In the genomic region with DNA sequence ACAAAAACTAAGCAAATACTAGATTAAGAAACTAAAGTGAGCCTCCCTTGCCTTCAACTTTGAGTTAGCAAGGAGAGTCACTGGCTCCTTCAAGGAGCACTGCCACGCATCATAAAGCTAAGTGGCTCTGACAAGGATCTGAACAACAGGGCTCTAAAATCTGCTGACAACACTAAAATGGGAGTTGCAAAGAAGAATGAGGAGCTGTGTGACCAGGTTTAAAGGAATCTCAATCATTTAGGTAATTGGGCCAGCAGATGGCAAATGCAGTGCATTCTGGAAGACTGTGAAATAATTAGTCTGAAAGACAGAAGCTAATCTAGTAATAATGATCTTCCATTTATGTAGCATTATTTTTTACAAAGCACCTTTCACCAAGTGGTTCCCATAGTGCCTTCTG, we compare ENCODE assay signal across 19 cellular contexts.
DNase-seq lines count a peak whose midpoint lies in the region; ATAC-seq, FAIRE-seq and TF ChIP-seq lines count a peak whose summit lies in the region.
"Had no signal": no experiment of that assay in that cellular context is flagged by ENCODE, and none has a peak within 500 bp of the region (broad histone marks: within the 10 kb centered on the region; RNA-seq: fewer than 3 reads in every experiment).

No MANE protein-coding gene starts in this region.

- H3K79me2 ChIP-seq in GM23248 (ENCODE audit: insufficient read depth) (no peaks in the 10 kb centered on the region), keratinocyte (ENCODE audit: control insufficient read depth, insufficient read depth, low read length) (no peaks in the 10 kb centered on the region)

- H3K9me3 ChIP-seq in GM23248 (ENCODE audit: low read depth) (no peaks in the 10 kb centered on the region), keratinocyte (ENCODE audit: control insufficient read depth, low read depth, low read length) (peaks cover 2% of the 10 kb centered on the region)
- H3K9me3 ChIP-seq: tibial artery had no signal

- 65 to 73% methylated on average over 1 of the region's 1 CpG for WGBS in GM23248 (ENCODE audit: low coverage in 1 of 2, low lambda C conversion rate in 2 of 2, missing lambda C conversion rate in 2 of 2), 2 experiments

- DNase-seq in A172 (ENCODE audit: low spot score) = peak; percentile 51
- DNase-seq in GM23248 = peak; percentile 44
- DNase-seq in amniotic epithelial cell (ENCODE audit: low read depth) = peak; percentile 55
- DNase-seq in keratinocyte (ENCODE audit: low read depth, low spot score) = no peak
- DNase-seq in NCI-H510A treated with DMSO at 0.1 percent for 48 hours (lab: John Stamatoyannopoulos, UW) = no peak
- DNase-seq in GM20000 (ENCODE audit: low spot score) = no peak
- DNase-seq: activated naive CD4-positive, alpha-beta T cell treated with anti-CD3 and anti-CD28 coated beads, Interleukin-2, amount 50 U/mL, for 16 hours; DMS 273 treated with DMSO at 0.1 percent for 48 hours; mucosa of descending colon; NCI-H774; psoas muscle; SHP77 treated with DMSO at 0.1 percent for 48 hours; stimulated activated CD4-positive, alpha-beta T cell treated with anti-CD3 and anti-CD28 coated beads, Interleukin-1b, Interleukin-23, amount 100 ng/mL, for 48 hours; stimulated activated CD8-positive, alpha-beta memory T cell treated with anti-CD3 and anti-CD28 coated beads, Interleukin-4, amount 100 ng/mL, for 48 hours; tibial artery had no signal

- H3K27ac ChIP-seq in GM23248 (no peak overlapping the region), keratinocyte (ENCODE audit: control insufficient read depth, insufficient read depth, low read length) (peak overlapping the region; percentile 19)
- H3K27ac ChIP-seq: KMS-11, psoas muscle, tibial artery had no signal

- no peak overlapping the region for H3K4me3 Mint-ChIP-seq in activated T-helper 17 cell treated with anti-CD3 and anti-CD28 coated beads, Interleukin-2, amount 50 U/mL, for 72 hours

- no peaks in the 10 kb centered on the region for H3K27me3 ChIP-seq in GM23248 (replicated peaks; ENCODE audit: insufficient read depth)
- no peaks in the 10 kb centered on the region for H3K27me3 ChIP-seq in keratinocyte (ENCODE audit: control insufficient read depth, extremely low read depth, insufficient read depth, low read length)
- H3K27me3 ChIP-seq: tibial artery had no signal

- H3K27me3 Mint-ChIP-seq in activated T-helper 17 cell treated with anti-CD3 and anti-CD28 coated beads, Interleukin-2, amount 50 U/mL, for 72 hours = no peaks in the 10 kb centered on the region

- in situ Hi-C loops in GM23248 (cut with MboI) = no loop called here

- H3K36me3 Mint-ChIP-seq in activated T-helper 17 cell treated with anti-CD3 and anti-CD28 coated beads, Interleukin-2, amount 50 U/mL, for 72 hours (ENCODE audit: low read depth) = no peaks in the 10 kb centered on the region

- peaks cover 28% of the 10 kb centered on the region for H3K4me1 ChIP-seq in GM23248 (ENCODE audit: insufficient read depth)
- H3K4me1 ChIP-seq in keratinocyte (ENCODE audit: control insufficient read depth, extremely low read depth, insufficient read depth, low read length) = peaks cover 27% of the 10 kb centered on the region
- H3K4me1 ChIP-seq: psoas muscle, tibial artery had no signal

- H3K9me1 ChIP-seq in keratinocyte (ENCODE audit: control insufficient read depth, extremely low read depth, insufficient read depth, low read length) = no peaks in the 10 kb centered on the region

- TF ChIP-seq CTCF in keratinocyte (optimal IDR thresholded peaks at IDR 0.05 in 1 of 3, IDR thresholded peaks at IDR 0.05 in 1 of 3, conservative IDR thresholded peaks at IDR 0.05 in 1 of 3; ENCODE audit: extremely low read depth in 1 of 3, insufficient read depth in 2 of 3, low read length in 3 of 3) = no peak
- TF ChIP-seq CTCF in GM20000 (IDR thresholded peaks at IDR 0.05; ENCODE audit: extremely low read depth, missing control alignments) = no peak

- H3K4me2 ChIP-seq in GM23248 (ENCODE audit: unreplicated experiment) (peak overlapping the region; percentile 36), keratinocyte (ENCODE audit: control insufficient read depth, extremely low read depth, insufficient read depth, low read depth, low read length) (peak overlapping the region; percentile 54)
- H3K4me2 ChIP-seq: KMS-11 had no signal

- no peaks in the 10 kb centered on the region for H3K4me1 Mint-ChIP-seq in activated T-helper 17 cell treated with anti-CD3 and anti-CD28 coated beads, Interleukin-2, amount 50 U/mL, for 72 hours

- H3K27ac Mint-ChIP-seq in activated T-helper 17 cell treated with anti-CD3 and anti-CD28 coated beads, Interleukin-2, amount 50 U/mL, for 72 hours = no peak overlapping the region

- ATAC-seq in GM18861 (IDR thresholded peaks at IDR 0.05; ENCODE audit: unreplicated experiment) = no peak
- no peak for ATAC-seq in activated T-helper 17 cell treated with anti-CD3 and anti-CD28 coated beads, Interleukin-2, amount 50 U/mL, for 72 hours (replicated peaks)
- ATAC-seq: mucosa of descending colon, psoas muscle had no signal

- no peak for FAIRE-seq in keratinocyte (lab: Jason Lieb, UNC)
- FAIRE-seq: GM12892 had no signal

- H3F3A ChIP-seq in GM23248 (ENCODE audit: insufficient read depth) = peaks cover 34% of the 10 kb centered on the region

- H3K9me2 ChIP-seq in GM23248 (ENCODE audit: insufficient read depth) = no peaks in the 10 kb centered on the region

- no peak overlapping the region; the same call in 1 of the 2 replicates for H2AFZ ChIP-seq in GM23248
- H2AFZ ChIP-seq in keratinocyte (ENCODE audit: control insufficient read depth, low read length) = no peak overlapping the region

- no peak overlapping the region; the same call in 1 of the 2 replicates for H3K4me3 ChIP-seq in GM23248
- H3K4me3 ChIP-seq in keratinocyte (ENCODE audit: control insufficient read depth in 2 of 3, extremely low read depth in 1 of 3, insufficient read depth in 2 of 3, low read depth in 1 of 3, low read length in 3 of 3) = no peak overlapping the region
- H3K4me3 ChIP-seq: mucosa of descending colon, psoas muscle, tibial artery had no signal

- no peaks in the 10 kb centered on the region for H3K36me3 ChIP-seq in GM23248 (ENCODE audit: low read depth)
- H3K36me3 ChIP-seq in keratinocyte (ENCODE audit: control insufficient read depth in 2 of 2, extremely low read depth in 1 of 2, insufficient read depth in 2 of 2, low read length in 2 of 2) = no peaks in the 10 kb centered on the region
- H3K36me3 ChIP-seq: tibial artery had no signal

- H4K20me1 ChIP-seq in GM23248 (ENCODE audit: insufficient read depth) = no peaks in the 10 kb centered on the region
- H4K20me1 ChIP-seq in keratinocyte (ENCODE audit: control insufficient read depth, extremely low read depth, insufficient read depth, low read length) = no peaks in the 10 kb centered on the region

- H3K9me3 Mint-ChIP-seq in activated T-helper 17 cell treated with anti-CD3 and anti-CD28 coated beads, Interleukin-2, amount 50 U/mL, for 72 hours = peaks cover 16% of the 10 kb centered on the region

- dilution Hi-C loops in keratinocyte (cut with MboI; ENCODE audit: extremely low pct_ligation_motif_present, low sequenced_read_pairs) = no loop called here

- no peak overlapping the region for H3K9ac ChIP-seq in GM23248
- H3K9ac ChIP-seq in keratinocyte (ENCODE audit: control insufficient read depth, extremely low read depth, insufficient read depth, low read length) = no peak overlapping the region
- H3K9ac ChIP-seq: KMS-11 had no signal

Comparison
In these comparisons a context has a peak if more than half of its experiments do, and no peak if none do; other contexts are left out.
1. DNase-seq: peak in A172 (single experiment), GM23248 (single experiment) and amniotic epithelial cell (single experiment); none in keratinocyte (single experiment), NCI-H510A treated with DMSO at 0.1 percent for 48 hours (single experiment) and GM20000 (single experiment).